In the genomic region with DNA sequence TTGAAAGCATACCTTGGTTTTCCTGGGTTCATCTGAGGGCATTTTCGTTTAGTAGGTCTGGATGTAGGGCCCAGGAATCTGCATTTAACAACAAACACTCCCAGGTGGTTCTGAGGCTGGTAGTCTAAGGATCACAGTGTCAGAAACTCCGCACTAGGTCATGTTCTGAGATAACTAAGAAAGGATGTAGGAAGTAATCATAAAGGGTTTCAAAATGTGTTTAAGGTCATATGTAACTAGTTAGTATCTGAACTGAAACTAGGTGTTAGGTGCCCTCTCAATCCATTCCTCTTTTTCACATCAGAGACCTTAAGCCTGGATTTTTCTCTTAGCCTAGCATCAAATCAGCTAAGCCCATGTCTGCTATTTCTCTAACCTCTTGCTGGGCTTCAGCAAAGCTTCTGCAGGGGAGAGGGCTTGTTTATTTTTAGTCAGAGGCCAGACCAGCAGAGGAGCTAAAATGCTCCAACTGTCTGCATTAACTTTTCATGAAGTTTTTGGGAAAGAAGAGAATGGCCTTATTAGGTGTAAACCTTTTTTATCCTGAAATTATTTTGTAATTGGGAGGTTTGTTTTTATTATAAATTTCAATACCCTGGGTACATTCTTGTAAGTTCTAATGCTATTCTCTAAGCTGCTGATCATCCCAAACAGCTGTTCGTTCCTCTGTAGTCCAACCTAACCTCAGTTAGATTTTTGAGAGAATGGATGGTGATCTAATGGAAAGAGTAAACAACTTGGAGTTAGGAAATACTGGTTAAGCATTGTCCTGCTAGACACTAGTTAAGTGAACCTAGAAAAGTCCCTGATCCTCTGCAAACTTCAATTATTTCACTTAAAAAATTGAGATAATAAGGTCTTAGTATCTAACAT, we compare ENCODE assay signal across 10 cellular contexts.
A peak's percentile ranks its signal among the peaks of the same experiment; 100 is the strongest.
DNase-seq lines count a peak whose midpoint lies in the region; ATAC-seq lines count a peak whose summit lies in the region.
"Had no signal": no experiment of that assay in that cellular context is flagged by ENCODE, and none has a peak within 500 bp of the region (broad histone marks: within the 10 kb centered on the region; RNA-seq: fewer than 3 reads in every experiment).

No MANE protein-coding gene starts in this region.

- H3K4me1 ChIP-seq in adipocyte (ENCODE audit: control insufficient read depth, insufficient read depth, low read length), result no peaks in the 10 kb centered on the region

- H3K36me3 ChIP-seq in adipocyte (ENCODE audit: control insufficient read depth, insufficient read depth, low read length, severe bottlenecking), result no peaks in the 10 kb centered on the region

- no peaks in the 10 kb centered on the region for H3K27me3 ChIP-seq in adipocyte (replicated peaks; ENCODE audit: control insufficient read depth, insufficient read depth, low read length)

- peak; percentile 13 for DNase-seq in EH (ENCODE audit: low read depth)
- DNase-seq in adipocyte (ENCODE audit: low read depth), result peak; percentile 32
- DNase-seq in NCI-H2107 treated with DMSO at 0.1 percent for 48 hours (lab: John Stamatoyannopoulos, UW; ENCODE audit: unreplicated experiment), result no peak
- no peak for DNase-seq in activated T-cell treated with anti-CD3 and anti-CD28 coated beads, Interleukin-2, amount 50 U/mL, for 1 hour
- DNase-seq in activated gamma-delta T cell treated with Interleukin-2 at 50 U/mL for 16 hours, result no peak
- DNase-seq: activated CD4-positive, alpha-beta T cell treated with anti-CD3 and anti-CD28 coated beads, Interleukin-2, amount 50 U/mL, for 1 hour; CD4-positive, CD25-positive, alpha-beta regulatory T cell had no signal

- ATAC-seq in GM19372 (IDR thresholded peaks at IDR 0.05; ENCODE audit: low read depth, unreplicated experiment) (peak; percentile 74), HG02973 (IDR thresholded peaks at IDR 0.05; ENCODE audit: unreplicated experiment) (peak; percentile 74), GM19035 (IDR thresholded peaks at IDR 0.05; ENCODE audit: unreplicated experiment) (no peak)

- H3K9ac ChIP-seq in adipocyte (ENCODE audit: low read length), result no peak overlapping the region

- H3K4me3 ChIP-seq in adipocyte (ENCODE audit: low read length), result no peak overlapping the region

- H3K9me3 ChIP-seq in adipocyte (ENCODE audit: control insufficient read depth, low read length), result no peaks in the 10 kb centered on the region

Comparison
In these comparisons a context has a peak if more than half of its experiments do, and no peak if none do; other contexts are left out.
1. DNase-seq: peak in EH (single experiment) and adipocyte (single experiment); none in NCI-H2107 treated with DMSO at 0.1 percent for 48 hours (single experiment), activated T-cell treated with anti-CD3 and anti-CD28 coated beads, Interleukin-2, amount 50 U/mL, for 1 hour (single experiment) and activated gamma-delta T cell treated with Interleukin-2 at 50 U/mL for 16 hours (single experiment).